ENCODE assay signal across 12 cellular contexts in the genomic region with DNA sequence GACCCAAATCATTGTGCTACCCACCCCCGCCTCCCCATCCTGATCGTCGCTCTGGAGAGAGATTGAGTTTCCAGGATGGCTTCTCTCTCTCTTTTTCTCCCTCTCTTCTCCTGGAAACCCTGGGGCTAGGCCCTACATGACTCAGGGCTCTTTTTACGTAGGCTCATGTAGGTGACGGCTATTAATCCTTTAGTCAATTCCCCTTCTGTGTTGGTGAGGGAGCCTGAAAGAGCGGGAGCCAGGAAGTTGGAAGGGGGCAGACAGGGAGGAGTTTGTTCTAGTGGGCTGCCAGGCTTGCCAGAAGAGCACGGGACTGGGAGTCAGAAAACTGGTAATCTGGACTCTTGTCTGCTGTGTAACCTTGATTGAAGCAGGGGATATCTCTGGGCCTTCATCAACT. TPM values are rescaled to one million over a fixed set of nuclear protein-coding genes. Genes with fewer than 3 reads are reported as not detected.
DNase-seq lines count a peak whose midpoint lies in the region; ATAC-seq, FAIRE-seq and TF ChIP-seq lines count a peak whose summit lies in the region.
"Had no signal": no experiment of that assay in that cellular context is flagged by ENCODE, and none has a peak within 500 bp of the region (broad histone marks: within the 10 kb centered on the region; RNA-seq: fewer than 3 reads in every experiment).

No MANE protein-coding gene starts in this region.

- DNase-seq in astrocyte (ENCODE audit: low read depth) (peak; percentile 83), immature natural killer cell (no peak), NCI-H1930 (lab: John Stamatoyannopoulos, UW) (no peak), SHP77 treated with DMSO at 0.1 percent for 48 hours (lab: John Stamatoyannopoulos, UW) (no peak)
- no peak for DNase-seq in stimulated activated naive B cell treated with anti-CD40 and anti-IgM and Interleukin-4, amounts not matched to agents 10 μg/mL and 1 μg/mL and 100 μg/mL, for 72 hours
- DNase-seq: endodermal cell; NCI-H1105; stimulated activated CD4-positive, alpha-beta T cell treated with anti-CD3 and anti-CD28 coated beads, Interleukin-1b, Interleukin-23, amount 100 ng/mL, for 48 hours had no signal

- H3K9ac ChIP-seq in Loucy (ENCODE audit: low read depth, low read length, poor library complexity, severe bottlenecking) (no peak overlapping the region), astrocyte (ENCODE audit: low read length) (no peak overlapping the region)

- H3K4me3 Mint-ChIP-seq in astrocyte (ENCODE audit: unreplicated experiment), result no peak overlapping the region
- no peak overlapping the region for H3K4me3 Mint-ChIP-seq in immature natural killer cell
- H3K4me3 Mint-ChIP-seq in stimulated activated naive B cell treated with anti-CD40 and anti-IgM and Interleukin-4, amounts not matched to agents 10 μg/mL and 1 μg/mL and 100 μg/mL, for 72 hours, result no peak overlapping the region
- H3K4me3 Mint-ChIP-seq: endodermal cell; stimulated activated naive CD8-positive, alpha-beta T cell treated with anti-CD3 and anti-CD28 coated beads, Interleukin-15, Interleukin-2, amounts not matched to agents 100 ng/mL and 50 ng/mL, for 24 hours had no signal

- H3K9me2 ChIP-seq in Loucy (replicated peaks; ENCODE audit: low read depth, low read length), result no peaks in the 10 kb centered on the region

- H3K27me3 Mint-ChIP-seq in astrocyte (ENCODE audit: low read depth, unreplicated experiment), result no peaks in the 10 kb centered on the region
- H3K27me3 Mint-ChIP-seq in immature natural killer cell (ENCODE audit: low read depth in 3 of 3), result peaks cover 0 to 3% (median 2%) of the 10 kb centered on the region in 3 donors
- no peaks in the 10 kb centered on the region for H3K27me3 Mint-ChIP-seq in stimulated activated naive B cell treated with anti-CD40 and anti-IgM and Interleukin-4, amounts not matched to agents 10 μg/mL and 1 μg/mL and 100 μg/mL, for 72 hours
- H3K27me3 Mint-ChIP-seq: stimulated activated naive CD8-positive, alpha-beta T cell treated with anti-CD3 and anti-CD28 coated beads, Interleukin-15, Interleukin-2, amounts not matched to agents 100 ng/mL and 50 ng/mL, for 24 hours had no signal

- H4K20me1 ChIP-seq in Loucy (ENCODE audit: insufficient read depth, low read length, poor library complexity, severe bottlenecking) (peaks cover 77% of the 10 kb centered on the region), astrocyte (ENCODE audit: insufficient read depth, low read length) (peaks cover 70% of the 10 kb centered on the region)

- TF ChIP-seq CTCF in Loucy (conservative IDR thresholded peaks at IDR 0.05; ENCODE audit: low read length), result no peak
- TF ChIP-seq CTCF in astrocyte (IDR thresholded peaks at IDR 0.05; ENCODE audit: insufficient read depth, low read depth, low read length), result no peak

- H3K36me3 ChIP-seq in Loucy (ENCODE audit: insufficient read depth, low read length) (peaks cover 34% of the 10 kb centered on the region; the same call in 1 of the 2 replicates), astrocyte (ENCODE audit: insufficient read depth, low read length) (peaks cover 3% of the 10 kb centered on the region)

- H3K9me3 Mint-ChIP-seq in astrocyte (ENCODE audit: unreplicated experiment) (peaks cover 2% of the 10 kb centered on the region), immature natural killer cell (no peaks in the 10 kb centered on the region)
- H3K9me3 Mint-ChIP-seq in stimulated activated naive B cell treated with anti-CD40 and anti-IgM and Interleukin-4, amounts not matched to agents 10 μg/mL and 1 μg/mL and 100 μg/mL, for 72 hours, result no peaks in the 10 kb centered on the region
- H3K9me3 Mint-ChIP-seq: endodermal cell; stimulated activated naive CD8-positive, alpha-beta T cell treated with anti-CD3 and anti-CD28 coated beads, Interleukin-15, Interleukin-2, amounts not matched to agents 100 ng/mL and 50 ng/mL, for 24 hours had no signal

- peak overlapping the region; percentile 48 for H3K27ac ChIP-seq in astrocyte (ENCODE audit: low read depth, low read length)

- H3K27me3 ChIP-seq in Loucy (ENCODE audit: insufficient read depth, low read length, poor library complexity, severe bottlenecking) (no peaks in the 10 kb centered on the region), astrocyte (ENCODE audit: insufficient read depth, low read length) (no peaks in the 10 kb centered on the region)

- H3K4me1 Mint-ChIP-seq in astrocyte (ENCODE audit: low read depth, unreplicated experiment) (peaks cover 13% of the 10 kb centered on the region), immature natural killer cell (peaks cover 69 to 71% of the 10 kb centered on the region in 2 donors)
- peaks cover 17 to 32% of the 10 kb centered on the region in 2 donors for H3K4me1 Mint-ChIP-seq in stimulated activated naive B cell treated with anti-CD40 and anti-IgM and Interleukin-4, amounts not matched to agents 10 μg/mL and 1 μg/mL and 100 μg/mL, for 72 hours

- H3K27ac Mint-ChIP-seq in astrocyte (ENCODE audit: unreplicated experiment) (peak overlapping the region; percentile 48), immature natural killer cell (peak overlapping the region; percentile 37 to 76 (median 56))
- peak overlapping the region; percentile 57 for H3K27ac Mint-ChIP-seq in stimulated activated naive B cell treated with anti-CD40 and anti-IgM and Interleukin-4, amounts not matched to agents 10 μg/mL and 1 μg/mL and 100 μg/mL, for 72 hours
- H3K27ac Mint-ChIP-seq: endodermal cell; stimulated activated naive CD8-positive, alpha-beta T cell treated with anti-CD3 and anti-CD28 coated beads, Interleukin-15, Interleukin-2, amounts not matched to agents 100 ng/mL and 50 ng/mL, for 24 hours had no signal

- no peak for FAIRE-seq in astrocyte (lab: Jason Lieb, UNC)

- ATAC-seq in stimulated activated naive B cell treated with anti-CD40 and anti-IgM and Interleukin-4, amounts not matched to agents 10 μg/mL and 1 μg/mL and 100 μg/mL, for 72 hours (replicated peaks), result no peak
- ATAC-seq in GM18861 (IDR thresholded peaks at IDR 0.05; ENCODE audit: unreplicated experiment) (no peak), HG03460 (IDR thresholded peaks at IDR 0.05; ENCODE audit: unreplicated experiment) (no peak)

- H2AFZ ChIP-seq in Loucy (ENCODE audit: low read length) (no peak overlapping the region), astrocyte (ENCODE audit: low read depth, low read length) (no peak overlapping the region)

- H3K9me3 ChIP-seq in Loucy (ENCODE audit: insufficient read depth, low read depth, low read length) (no peaks in the 10 kb centered on the region), astrocyte (ENCODE audit: insufficient read depth, low read depth, low read length) (no peaks in the 10 kb centered on the region)

- H3K4me2 ChIP-seq in Loucy (ENCODE audit: low read depth, low read length, poor library complexity, severe bottlenecking), result peak overlapping the region; percentile 32
- peak overlapping the region; percentile 26 for H3K4me2 ChIP-seq in astrocyte (ENCODE audit: low read length)

- H3K4me3 ChIP-seq in Loucy (ENCODE audit: low read length, poor library complexity, severe bottlenecking) (no peak overlapping the region), astrocyte (ENCODE audit: insufficient read depth, low read depth, low read length) (no peak overlapping the region)

- H3K4me1 ChIP-seq in Loucy (ENCODE audit: insufficient read depth, low read length, poor library complexity, severe bottlenecking) (peaks cover 47% of the 10 kb centered on the region), astrocyte (ENCODE audit: insufficient read depth, low read length) (peaks cover 14% of the 10 kb centered on the region)

- H3F3A ChIP-seq in Loucy (ENCODE audit: low read depth), result no peaks in the 10 kb centered on the region

- peaks cover 11% of the 10 kb centered on the region for H3K36me3 Mint-ChIP-seq in astrocyte (ENCODE audit: low read depth, unreplicated experiment)
- H3K36me3 Mint-ChIP-seq in immature natural killer cell, result peaks cover 4 to 25% (median 5%) of the 10 kb centered on the region in 3 donors
- H3K36me3 Mint-ChIP-seq in stimulated activated naive B cell treated with anti-CD40 and anti-IgM and Interleukin-4, amounts not matched to agents 10 μg/mL and 1 μg/mL and 100 μg/mL, for 72 hours, result no peaks in the 10 kb centered on the region

- peaks cover 97% of the 10 kb centered on the region for H3K79me2 ChIP-seq in Loucy (ENCODE audit: insufficient read depth, low read length)
- H3K79me2 ChIP-seq in astrocyte (ENCODE audit: insufficient read depth, low read length), result peaks cover 93% of the 10 kb centered on the region

RNA-seq across cellular contexts. Expression of a gene that starts 9.7 kb away (rescaled TPM):
- 103 and 114 TPM in 2 replicates for total RNA-seq in astrocyte
- polyA plus RNA-seq in immature natural killer cell, result 10 to 100 TPM; 24.5 to 63.1 (median 36.8) TPM
